ENCODE assay signal across 12 cellular contexts in genomic region chr18:21672868-21673267, GRCh38. TPM values are rescaled to one million over a fixed set of nuclear protein-coding genes. Genes with fewer than 3 reads are reported as not detected.
A peak's percentile ranks its signal among the peaks of the same experiment; 100 is the strongest.
DNase-seq lines count a peak whose midpoint lies in the region; ATAC-seq and TF ChIP-seq lines count a peak whose summit lies in the region.
"Had no signal": no experiment of that assay in that cellular context is flagged by ENCODE, and none has a peak within 500 bp of the region (broad histone marks: within the 10 kb centered on the region; RNA-seq: fewer than 3 reads in every experiment).

No MANE protein-coding gene starts in this region.

- TF ChIP-seq CTCF in MCF 10A (IDR thresholded peaks at IDR 0.05; ENCODE audit: unreplicated experiment) (no peak), kidney epithelial cell (IDR thresholded peaks at IDR 0.05; ENCODE audit: insufficient read depth, low read length, poor library complexity, severe bottlenecking) (no peak)
- TF ChIP-seq CTCF in CD4-positive, alpha-beta T cell (IDR thresholded peaks at IDR 0.05): no peak

- no peak overlapping the region for H3K4me3 ChIP-seq in kidney epithelial cell (ENCODE audit: low read depth, low read length)
- H3K4me3 ChIP-seq: BLaER1, tibial artery had no signal

- no TSS peak for BruUV-seq in MCF 10A (replicated peaks; lab: Mats Ljungman, UMichigan)

- H3K27ac Mint-ChIP-seq in MCF 10A (ENCODE audit: low read depth, unreplicated experiment): peak overlapping the region; percentile 27
- no peak overlapping the region for H3K27ac Mint-ChIP-seq in CD4-positive, alpha-beta T cell
- H3K27ac Mint-ChIP-seq: dendritic cell treated with granulocyte-macrophage colony-stimulating factor and Interleukin-4, amounts not matched to agents 40 ng/mL and 50 ng/mL, for 4 days had no signal

- no peaks in the 10 kb centered on the region for H3K27me3 Mint-ChIP-seq in MCF 10A (ENCODE audit: insufficient read depth, unreplicated experiment)
- no peaks in the 10 kb centered on the region for H3K27me3 Mint-ChIP-seq in CD4-positive, alpha-beta T cell
- H3K27me3 Mint-ChIP-seq: dendritic cell treated with granulocyte-macrophage colony-stimulating factor and Interleukin-4, amounts not matched to agents 40 ng/mL and 50 ng/mL, for 4 days had no signal

- DNase-seq in AG08396 (ENCODE audit: low spot score): peak; percentile 32
- DNase-seq in LoVo (ENCODE audit: low spot score): peak; percentile 57
- DNase-seq in MCF 10A (ENCODE audit: unreplicated experiment): peak; percentile 59
- peak; percentile 82 for DNase-seq in kidney epithelial cell (ENCODE audit: low read depth)
- DNase-seq in stimulated activated naive CD8-positive, alpha-beta T cell treated with anti-CD3 and anti-CD28 coated beads, Interleukin-15, Interleukin-2, amounts not matched to agents 100 U/mL and 50 U/mL, for 24 hours: no peak
- DNase-seq in GF-D8 (lab: John Stamatoyannopoulos, UW): no peak
- no peak for DNase-seq in activated T-cell treated with anti-CD3 and anti-CD28 coated beads, Interleukin-2, amount 50 U/mL, for 1 hour
- DNase-seq in CD4-positive, alpha-beta T cell: no peak
- DNase-seq: stimulated activated CD4-positive, alpha-beta T cell treated with anti-CD3 and anti-CD28 coated beads, Interleukin-15, amount 100 ng/mL, for 24 hours; tibial artery had no signal

- H3K9me3 Mint-ChIP-seq in MCF 10A (ENCODE audit: unreplicated experiment): no peaks in the 10 kb centered on the region
- no peaks in the 10 kb centered on the region for H3K9me3 Mint-ChIP-seq in CD4-positive, alpha-beta T cell
- H3K9me3 Mint-ChIP-seq: dendritic cell treated with granulocyte-macrophage colony-stimulating factor and Interleukin-4, amounts not matched to agents 40 ng/mL and 50 ng/mL, for 4 days had no signal

- CTCF ChIA-PET in MCF 10A (lab: Yijun Ruan, JAX): interaction anchor here (1.6 kb wide), 1 partner anchor 10 kb away, joined by 4 read pairs; no protein-coding TSS in a partner anchor
- CTCF ChIA-PET in CD4-positive, alpha-beta T cell (lab: Charles Lee): no interaction called here

- no peaks in the 10 kb centered on the region for H3K27me3 ChIP-seq in kidney epithelial cell (ENCODE audit: control insufficient read depth, insufficient read depth, low read length)
- no peaks in the 10 kb centered on the region for H3K27me3 ChIP-seq in CD4-positive, alpha-beta T cell (ENCODE audit: control insufficient read depth, insufficient read depth, low read length)
- H3K27me3 ChIP-seq: BLaER1, tibial artery had no signal

- no peaks in the 10 kb centered on the region for H3K4me1 Mint-ChIP-seq in MCF 10A (ENCODE audit: insufficient read depth, unreplicated experiment)
- no peaks in the 10 kb centered on the region for H3K4me1 Mint-ChIP-seq in CD4-positive, alpha-beta T cell (ENCODE audit: low read depth)

- ATAC-seq in stimulated activated naive CD8-positive, alpha-beta T cell treated with anti-CD3 and anti-CD28 coated beads, Interleukin-15, Interleukin-2, amounts not matched to agents 100 U/mL and 50 U/mL, for 24 hours: no peak
- ATAC-seq in CD4-positive, alpha-beta T cell (ENCODE audit: poor library complexity): no peak

- intact Hi-C loops in MCF 10A (cut with micrococcal nuclease): no loop called here
- intact Hi-C loops in CD4-positive, alpha-beta T cell (cut with DNase I, micrococcal nuclease): no loop called here

- no peak overlapping the region for H3K4me3 Mint-ChIP-seq in MCF 10A (ENCODE audit: unreplicated experiment)
- no peak overlapping the region for H3K4me3 Mint-ChIP-seq in CD4-positive, alpha-beta T cell
- H3K4me3 Mint-ChIP-seq: dendritic cell treated with granulocyte-macrophage colony-stimulating factor and Interleukin-4, amounts not matched to agents 40 ng/mL and 50 ng/mL, for 4 days had no signal

- no peaks in the 10 kb centered on the region for H3K9me3 ChIP-seq in CD4-positive, alpha-beta T cell (ENCODE audit: control insufficient read depth, low read length)
- H3K9me3 ChIP-seq: BLaER1, tibial artery had no signal

- no peaks in the 10 kb centered on the region for H3K36me3 Mint-ChIP-seq in MCF 10A (ENCODE audit: insufficient read depth, unreplicated experiment)
- peaks cover 7% of the 10 kb centered on the region for H3K36me3 Mint-ChIP-seq in CD4-positive, alpha-beta T cell (ENCODE audit: low read depth)

- POLR2A ChIA-PET in MCF 10A (lab: Yijun Ruan, JAX): interaction anchor here (0.8 to 4.6 kb wide), 6 partner anchors 9 to 73 kb away, joined by 3 to 25 read pairs (median 4); partner anchors contain the start of genes ABHD3, ESCO1 and MIB1
- POLR2A ChIA-PET in CD4-positive, alpha-beta T cell (lab: Charles Lee): no interaction called here

- H3K36me3 ChIP-seq in kidney epithelial cell (ENCODE audit: control insufficient read depth, insufficient read depth, low read length): no peaks in the 10 kb centered on the region

- no peak overlapping the region for H3K27ac ChIP-seq in CD4-positive, alpha-beta T cell (ENCODE audit: low read depth, low read length)
- H3K27ac ChIP-seq: BLaER1, tibial artery had no signal

RNA-seq across cellular contexts. Expression of gene ABHD3, which starts 31.7 kb away (rescaled TPM):
- total RNA-seq in MCF 10A (2022): 2.9 and 5.5 TPM in 2 replicates
- 13.7 and 18.4 TPM in 2 replicates for total RNA-seq in kidney epithelial cell
- total RNA-seq in CD4-positive, alpha-beta T cell: 10 to 100 TPM; 24.1 to 25.4 TPM

Comparison
In these comparisons a context has a peak if more than half of its experiments do, and no peak if none do; other contexts are left out.
1. DNase-seq: peak in AG08396 (single experiment), LoVo (single experiment), MCF 10A (single experiment) and kidney epithelial cell (single experiment); none in stimulated activated naive CD8-positive, alpha-beta T cell treated with anti-CD3 and anti-CD28 coated beads, Interleukin-15, Interleukin-2, amounts not matched to agents 100 U/mL and 50 U/mL, for 24 hours (single experiment), GF-D8 (single experiment), activated T-cell treated with anti-CD3 and anti-CD28 coated beads, Interleukin-2, amount 50 U/mL, for 1 hour (single experiment) and CD4-positive, alpha-beta T cell (0 of 10).